In the genomic region with DNA sequence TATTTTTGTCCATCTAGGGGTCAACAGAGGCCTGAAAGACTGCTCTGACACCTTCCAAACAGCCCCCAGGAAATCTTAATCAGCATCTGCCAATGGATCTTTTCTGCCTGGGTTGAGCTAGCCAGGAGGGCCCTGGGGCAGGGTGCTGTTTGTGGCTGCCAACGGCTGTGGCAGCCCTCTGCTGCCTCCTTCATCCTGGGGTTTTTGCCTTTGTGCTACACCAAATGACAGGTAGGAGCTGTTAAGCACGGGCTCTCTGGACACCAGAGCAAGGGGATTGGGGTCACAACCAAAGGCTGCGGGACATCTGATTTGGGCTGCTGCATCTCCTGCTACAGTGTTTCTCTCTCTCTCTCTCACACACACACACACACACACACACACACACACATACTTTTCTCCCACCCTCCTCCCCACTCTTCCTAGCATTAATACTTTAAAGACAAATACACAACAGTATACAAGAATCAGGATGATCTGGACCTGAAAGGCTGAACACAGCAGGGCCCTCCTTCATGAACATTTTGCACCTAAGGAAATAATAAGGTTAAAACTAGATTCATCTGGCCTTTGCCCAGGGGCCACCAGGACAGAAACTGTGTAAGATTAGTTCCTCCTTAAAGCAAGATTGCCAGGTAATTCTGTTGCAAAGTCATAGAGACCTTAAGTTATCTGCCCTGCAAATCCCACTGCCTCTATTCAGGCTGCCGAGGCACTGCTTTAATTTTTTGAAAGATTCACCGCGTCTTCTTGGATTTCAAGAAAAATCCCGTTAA, we compare ENCODE assay signal across 13 cellular contexts. TPM values are rescaled to one million over a fixed set of nuclear protein-coding genes. Genes with fewer than 3 reads are reported as not detected.
DNase-seq lines count a peak whose midpoint lies in the region; TF ChIP-seq lines count a peak whose summit lies in the region.
"Had no signal": no experiment of that assay in that cellular context is flagged by ENCODE, and none has a peak within 500 bp of the region (broad histone marks: within the 10 kb centered on the region; RNA-seq: fewer than 3 reads in every experiment).

No MANE protein-coding gene starts in this region.

- H3K4me2 ChIP-seq in PC-9 (peak overlapping the region; percentile 76), hepatocyte (peak overlapping the region; percentile 88)

- H2AFZ ChIP-seq in PC-9 (peak overlapping the region; percentile 25; the same call in 1 of the 2 replicates), hepatocyte (peak overlapping the region; percentile 26)

- TF ChIP-seq CTCF in A673 (conservative IDR thresholded peaks at IDR 0.05; ENCODE audit: low read depth, low read length) (no peak), PC-9 (conservative IDR thresholded peaks at IDR 0.05) (no peak), hepatocyte (IDR thresholded peaks at IDR 0.05; ENCODE audit: poor library complexity) (no peak), prostate gland (IDR thresholded peaks at IDR 0.05) (no peak)

- intact Hi-C loops in A673 (cut with micrococcal nuclease; ENCODE audit: unreplicated experiment) = loop anchor here (5.0 kb wide), 1 partner anchor 310 kb away; no protein-coding TSS in a partner anchor
- intact Hi-C loops in PC-9 (cut with micrococcal nuclease; ENCODE audit: unreplicated experiment) = loop anchor here (1.0 kb wide), 3 partner anchors 31 to 153 kb away; no protein-coding TSS in a partner anchor
- intact Hi-C loops in prostate gland (cut with DNase I) = loop anchor here (5.0 to 10.0 kb wide), 2 partner anchors 155 to 298 kb away; no protein-coding TSS in a partner anchor

- 55% methylated on average over 7 of the region's 7 CpGs for WGBS in hepatocyte (ENCODE audit: low lambda C conversion rate, missing lambda C conversion rate)
- 49% methylated on average over 7 of the region's 7 CpGs for whole genome bisulfite sequencing in prostate gland

- H3F3A ChIP-seq in PC-9 (ENCODE audit: insufficient read depth, low read depth) = peaks cover 13% of the 10 kb centered on the region

- H3K9me3 ChIP-seq in A673 (ENCODE audit: low read depth, low read length, poor library complexity, severe bottlenecking) (no peaks in the 10 kb centered on the region), PC-9 (ENCODE audit: insufficient read depth, low read depth) (no peaks in the 10 kb centered on the region), hepatocyte (ENCODE audit: low read depth) (no peaks in the 10 kb centered on the region), prostate gland (no peaks in the 10 kb centered on the region)
- H3K9me3 ChIP-seq: HAP-1 had no signal

- H3K4me3 ChIP-seq in A673 (ENCODE audit: low read depth, low read length, poor library complexity, severe bottlenecking) (no peak overlapping the region), PC-9 (no peak overlapping the region; the same call in 1 of the 2 replicates), hepatocyte (no peak overlapping the region), prostate gland (no peak overlapping the region)
- H3K4me3 ChIP-seq: HAP-1 had no signal

- H3K79me2 ChIP-seq in PC-9 (ENCODE audit: low read depth) = no peaks in the 10 kb centered on the region
- H3K79me2 ChIP-seq in hepatocyte = peaks cover 19% of the 10 kb centered on the region

- CTCF ChIA-PET in A673 (lab: Charles Lee) = interaction anchor here (0.6 kb wide), 1 partner anchor 304 kb away, joined by 3 read pairs; no protein-coding TSS in a partner anchor
- CTCF ChIA-PET in PC-9 (lab: Charles Lee) = interaction anchor here (0.6 kb wide), 2 partner anchors 42 to 220 kb away, joined by 5 to 7 read pairs; no protein-coding TSS in a partner anchor

- POLR2A ChIA-PET in A673 (lab: Charles Lee; ENCODE audit: low non-redundant PET) (no interaction called here), PC-9 (lab: Charles Lee; ENCODE audit: unreplicated experiment) (interaction anchor here (0.6 kb wide), 1 partner anchor 1154 kb away, joined by 5 read pairs; no protein-coding TSS in a partner anchor)

- no peak for TF ChIP-seq POLR2A in prostate gland (IDR thresholded peaks at IDR 0.05)

- DNase-seq in A673 (ENCODE audit: low spot score) (no peak), PC-9 (no peak), hepatocyte (ENCODE audit: low spot score) (peak; percentile 31), prostate gland (ENCODE audit: low spot score) (no peak), activated gamma-delta T cell treated with Interleukin-2 at 50 U/mL for 16 hours (no peak), iPS-NIHi11 (ENCODE audit: low spot score) (no peak), H4 (ENCODE audit: low spot score) (no peak)
- DNase-seq in effector CD4-positive, alpha-beta T cell = no peak
- DNase-seq: activated CD8-positive, alpha-beta memory T cell treated with anti-CD3 and anti-CD28 coated beads, Interleukin-2, amount 50 U/mL, for 48 hours; hippocampal formation; NCI-H524; stimulated activated CD4-positive, alpha-beta T cell treated with anti-CD3 and anti-CD28 coated beads, Interleukin-12 subunit alpha, Interleukin-12 subunit beta, amount 100 ng/mL, for 4 hours had no signal

- no peaks in the 10 kb centered on the region for H3K27me3 ChIP-seq in A673 (replicated peaks; ENCODE audit: insufficient read depth, low read depth, low read length, poor library complexity)
- no peaks in the 10 kb centered on the region for H3K27me3 ChIP-seq in PC-9 (ENCODE audit: insufficient read depth, low read depth)
- no peaks in the 10 kb centered on the region for H3K27me3 ChIP-seq in hepatocyte
- H3K27me3 ChIP-seq in prostate gland (replicated peaks; ENCODE audit: insufficient read depth) = no peaks in the 10 kb centered on the region

- H3K36me3 ChIP-seq in A673 (ENCODE audit: insufficient read depth, low read length, poor library complexity, severe bottlenecking) (no peaks in the 10 kb centered on the region), PC-9 (ENCODE audit: low read depth) (no peaks in the 10 kb centered on the region), hepatocyte (replicated peaks; ENCODE audit: insufficient read depth, low read depth) (no peaks in the 10 kb centered on the region), prostate gland (no peaks in the 10 kb centered on the region)
- H3K36me3 ChIP-seq: HAP-1 had no signal

- H3K9me2 ChIP-seq in PC-9 (ENCODE audit: insufficient read depth) (no peaks in the 10 kb centered on the region), hepatocyte (replicated peaks; ENCODE audit: insufficient read depth) (no peaks in the 10 kb centered on the region)

- peaks cover 41% of the 10 kb centered on the region for H3K4me1 ChIP-seq in A673 (ENCODE audit: insufficient read depth, low read length, poor library complexity, severe bottlenecking)
- peaks cover 28% of the 10 kb centered on the region for H3K4me1 ChIP-seq in PC-9 (replicated peaks; ENCODE audit: insufficient read depth)
- peaks cover 34% of the 10 kb centered on the region for H3K4me1 ChIP-seq in hepatocyte (ENCODE audit: insufficient read depth)
- H3K4me1 ChIP-seq in prostate gland (replicated peaks) = peaks cover 12% of the 10 kb centered on the region

- BruUV-seq in A673 (replicated peaks; lab: Mats Ljungman, UMichigan) (no TSS peak), PC-9 (replicated peaks; lab: Mats Ljungman, UMichigan) (no TSS peak)

- H3K27ac ChIP-seq in A673 (ENCODE audit: low read depth, low read length, poor library complexity, severe bottlenecking) (peak overlapping the region; percentile 79), PC-9 (peak overlapping the region; percentile 77), hepatocyte (peak overlapping the region; percentile 94), prostate gland (peak overlapping the region; percentile 90 to 91)

- no peaks in the 10 kb centered on the region for H4K20me1 ChIP-seq in PC-9 (ENCODE audit: insufficient read depth)
- no peaks in the 10 kb centered on the region for H4K20me1 ChIP-seq in hepatocyte (ENCODE audit: insufficient read depth, poor library complexity, severe bottlenecking)

RNA-seq across cellular contexts. Expression of a gene that starts 1.8 kb away (rescaled TPM):
- total RNA-seq in A673 (2021) = 76.2 and 94.1 TPM in 2 replicates
- total RNA-seq in PC-9 (2021) = 26.2 and 41.1 TPM in 2 replicates
- total RNA-seq in hepatocyte = 20.1 and 33.2 TPM in 2 replicates
- 31.6 and 36.7 TPM in 2 replicates for polyA plus RNA-seq in hepatocyte
- 100 to 1,000 TPM in 1 of 2 donors, 10 to 100 TPM in 1; 92.5 to 188 TPM for total RNA-seq in prostate gland
- 2.5 and 5.2 TPM in 2 replicates for total RNA-seq in H4 (2014; rRNA removed; shearing (Covaris generic))
